ENCODE assay signal across 8 cellular contexts in genomic region chr20:8019178-8019997, GRCh38. TPM values are rescaled to one million over a fixed set of nuclear protein-coding genes. Genes with fewer than 3 reads are reported as not detected.
A peak's percentile ranks its signal among the peaks of the same experiment; 100 is the strongest.
DNase-seq lines count a peak whose midpoint lies in the region; ATAC-seq and TF ChIP-seq lines count a peak whose summit lies in the region.

Gene TMX4 (minus strand): TSS chr20:8019761. CDS start chr20:8019613, 148 bp downstream.

- peaks cover 13% of the 10 kb centered on the region for H3K4me1 ChIP-seq in osteoblast (ENCODE audit: insufficient read depth, low read length)
- peaks cover 3 to 19% of the 10 kb centered on the region in 2 donors for H3K4me1 ChIP-seq in thoracic aorta (ENCODE audit: control insufficient read depth in 1 of 2, low read depth in 2 of 2)

- CTCF ChIA-PET in GM10248 (lab: Yijun Ruan, JAX) = interaction anchor here (0.6 to 1.1 kb wide), 3 partner anchors 11 to 24 kb away, joined by 3 read pairs; no protein-coding TSS in a partner anchor

- H3K79me2 ChIP-seq in osteoblast (ENCODE audit: insufficient read depth, low read length) = peaks cover 28% of the 10 kb centered on the region

- H3K4me2 ChIP-seq in osteoblast (ENCODE audit: insufficient read depth, low read length) = peak within 1 kb of the TSS; percentile 94

- peaks cover 12% of the 10 kb centered on the region for H3K4me1 Mint-ChIP-seq in HFFc6 (ENCODE audit: low read depth)

- no peaks in the 10 kb centered on the region for H3K9me3 ChIP-seq in osteoblast (ENCODE audit: low read depth, low read length)
- no peaks in the 10 kb centered on the region for H3K9me3 ChIP-seq in thoracic aorta

- peak within 1 kb of the TSS; percentile 73 for H2AFZ ChIP-seq in osteoblast (ENCODE audit: low read length)

- TF ChIP-seq CTCF in GM10248 (IDR thresholded peaks at IDR 0.05; ENCODE audit: control extremely low read depth, extremely low read depth, low read depth, missing control alignments) (peak; percentile 12), HFFc6 (IDR thresholded peaks at IDR 0.05) (peak; percentile 71), osteoblast (IDR thresholded peaks at IDR 0.05; ENCODE audit: extremely low read depth, low read depth, low read length) (peak; percentile 20), thoracic aorta (IDR thresholded peaks at IDR 0.05) (peak; percentile 63)

- H3K27ac ChIP-seq in osteoblast (ENCODE audit: low read depth, low read length) (peak within 1 kb of the TSS; percentile 69), thoracic aorta (peak within 1 kb of the TSS; percentile 90 to 93)

- no peaks in the 10 kb centered on the region for H4K20me1 ChIP-seq in osteoblast (ENCODE audit: insufficient read depth, low read length)

- peak; percentile 93 for DNase-seq in GM10248 (ENCODE audit: extremely low spot score)
- DNase-seq in HFFc6 = peak; percentile 94
- peak; percentile 95 for DNase-seq in NAMALWA (ENCODE audit: low spot score)
- DNase-seq in activated naive CD4-positive, alpha-beta T cell treated with anti-CD3 and anti-CD28 coated beads, Interleukin-2, amount 50 U/mL, for 72 hours (ENCODE audit: low spot score in 2 of 2) = peak; percentile 89 to 96
- DNase-seq in glomerular endothelial cell (ENCODE audit: extremely low read depth, low read depth, low spot score) = peak; percentile 44
- peak; percentile 98 for DNase-seq in osteoblast (ENCODE audit: insufficient read length, low spot score, missing footprints)
- DNase-seq in thoracic aorta (ENCODE audit: low spot score) = peak; percentile 98

- ATAC-seq in SK-N-SH treated with all-trans-retinoic acid at 6 μM for 48 hours = peak; percentile 94
- ATAC-seq in activated naive CD4-positive, alpha-beta T cell treated with anti-CD3 and anti-CD28 coated beads, Interleukin-2, amount 50 U/mL, for 72 hours = peak; percentile 89 to 90
- peak; percentile 95 for ATAC-seq in thoracic aorta (ENCODE audit: insufficient number of reproducible peaks, low FRiP score, low read depth)

- POLR2A ChIA-PET in GM10248 (lab: Yijun Ruan, JAX) = interaction anchor here (0.6 kb wide), 1 partner anchor 1977 kb away, joined by 3 read pairs; no protein-coding TSS in a partner anchor

- H3K4me3 ChIP-seq in osteoblast (ENCODE audit: insufficient read depth, low read length) (peak within 1 kb of the TSS; percentile 86), thoracic aorta (peak within 1 kb of the TSS; percentile 90)

- no peaks in the 10 kb centered on the region for H3K36me3 ChIP-seq in osteoblast (ENCODE audit: insufficient read depth, low read length)
- no peaks in the 10 kb centered on the region for H3K36me3 ChIP-seq in thoracic aorta

- H3K36me3 Mint-ChIP-seq in HFFc6 (ENCODE audit: low read depth) = no peaks in the 10 kb centered on the region
- H3K36me3 Mint-ChIP-seq in activated naive CD4-positive, alpha-beta T cell treated with anti-CD3 and anti-CD28 coated beads, Interleukin-2, amount 50 U/mL, for 72 hours = no peaks in the 10 kb centered on the region

- H3K4me3 Mint-ChIP-seq in HFFc6 = peak within 1 kb of the TSS; percentile 93

- no peaks in the 10 kb centered on the region for H3K27me3 Mint-ChIP-seq in HFFc6 (ENCODE audit: insufficient read depth)

- H3K27me3 ChIP-seq in osteoblast (ENCODE audit: insufficient read depth, low read length) (no peaks in the 10 kb centered on the region), thoracic aorta (replicated peaks; ENCODE audit: insufficient read depth) (no peaks in the 10 kb centered on the region)

- peak within 1 kb of the TSS; percentile 71 for H3K27ac Mint-ChIP-seq in HFFc6
- H3K27ac Mint-ChIP-seq in activated naive CD4-positive, alpha-beta T cell treated with anti-CD3 and anti-CD28 coated beads, Interleukin-2, amount 50 U/mL, for 72 hours = peak within 1 kb of the TSS in 1 of 2 donors; percentile 91

- H3K9me3 Mint-ChIP-seq in HFFc6 = no peaks in the 10 kb centered on the region
- H3K9me3 Mint-ChIP-seq in activated naive CD4-positive, alpha-beta T cell treated with anti-CD3 and anti-CD28 coated beads, Interleukin-2, amount 50 U/mL, for 72 hours = no peaks in the 10 kb centered on the region

TF ChIP-seq in SK-N-SH treated with all-trans-retinoic acid at 6 μM for 48 hours, 23 proteins besides CTCF, POLR2A, EP300 and RAD21:
- TF ChIP-seq ESRRG (CRISPR knock-in tag; IDR thresholded peaks at IDR 0.05) (no peak), ZNF565 (CRISPR knock-in tag; conservative IDR thresholded peaks at IDR 0.05; ENCODE audit: low read depth) (no peak), GLIS3 (CRISPR knock-in tag; IDR thresholded peaks at IDR 0.05) (no peak), ARNTL (CRISPR knock-in tag; IDR thresholded peaks at IDR 0.05; ENCODE audit: borderline replicate concordance, low read depth) (no peak), CSRNP3 (CRISPR knock-in tag; IDR thresholded peaks at IDR 0.05) (no peak), TSHZ2 (CRISPR knock-in tag; IDR thresholded peaks at IDR 0.05) (peak; percentile 61; the same call in 1 of the 2 replicates), TCF4 (CRISPR knock-in tag; IDR thresholded peaks at IDR 0.05; ENCODE audit: borderline replicate concordance) (peak; percentile 90)
TF ChIP-seq in SK-N-SH treated with all-trans-retinoic acid at 6 μM for 48 hours: peak in this region for 2.

RNA-seq across cellular contexts. Expression of gene TMX4, which starts in this region (rescaled TPM):
- total RNA-seq in HFFc6 (2021; fragmentation: NEBNext Ultra II Directional; extraction: Animal tissue kit (Norgen Biotek cat#: 25700)) = 10 to 100 TPM; 35.8 to 47.8 (median 39.3) TPM
- total RNA-seq in activated naive CD4-positive, alpha-beta T cell treated with anti-CD3 and anti-CD28 coated beads, Interleukin-2, amount 50 U/mL, for 72 hours = 10 to 100 TPM; 22.3 to 23.9 TPM
- total RNA-seq in glomerular endothelial cell (19.6 and 21.8 TPM in 2 replicates), osteoblast (40.9 and 45.7 TPM in 2 replicates), thoracic aorta (10 to 100 TPM; 39.9 to 53.5 TPM)

Comparison
In these comparisons a context has a peak if more than half of its experiments do, and no peak if none do; other contexts are left out.
1. Peak in every context shown above with its lines: DNase-seq, ATAC-seq, H3K4me3 ChIP-seq and H3K27ac ChIP-seq.
2. DNase-seq: peak in every context shown above with its lines; median percentile 98 in osteoblast; 98 in thoracic aorta; 95 in NAMALWA; 94 in HFFc6; 93 in GM10248; 92 in activated naive CD4-positive, alpha-beta T cell treated with anti-CD3 and anti-CD28 coated beads, Interleukin-2, amount 50 U/mL, for 72 hours; 44 in glomerular endothelial cell.
3. CTCF ChIP-seq: peak in every context shown above with its lines; median percentile 71 in HFFc6; 63 in thoracic aorta; 20 in osteoblast; 12 in GM10248.